In the genomic region with DNA sequence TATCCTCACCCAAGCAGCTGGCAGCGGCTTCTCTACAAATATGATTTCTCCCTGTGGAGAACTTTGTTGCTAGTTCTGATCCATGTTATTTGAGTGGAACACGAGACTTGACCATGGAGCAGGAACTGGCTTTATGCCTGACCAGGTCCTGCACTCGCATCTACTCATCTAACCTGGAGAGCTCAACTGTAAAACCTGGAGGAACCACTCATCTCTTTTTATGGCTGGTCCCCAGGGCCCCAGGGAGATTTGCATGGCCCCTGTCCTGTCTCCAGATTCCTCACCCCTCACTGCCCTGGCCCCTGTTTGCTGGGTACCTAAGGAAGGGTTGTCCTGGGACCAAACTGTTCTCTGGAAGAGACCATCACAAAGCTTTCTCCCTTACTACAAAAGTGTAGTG, we compare ENCODE assay signal across 19 cellular contexts. TPM values are rescaled to one million over a fixed set of nuclear protein-coding genes. Genes with fewer than 3 reads are reported as not detected.
DNase-seq lines count a peak whose midpoint lies in the region; ATAC-seq and TF ChIP-seq lines count a peak whose summit lies in the region.
"Had no signal": no experiment of that assay in that cellular context is flagged by ENCODE, and none has a peak within 500 bp of the region (broad histone marks: within the 10 kb centered on the region; RNA-seq: fewer than 3 reads in every experiment).

No MANE protein-coding gene starts in this region.

- peaks cover 56% of the 10 kb centered on the region for H3K79me2 ChIP-seq in osteoblast (ENCODE audit: insufficient read depth, low read length)
- H3K79me2 ChIP-seq in GM23248 (ENCODE audit: insufficient read depth) = peaks cover 86% of the 10 kb centered on the region

- no peak for TF ChIP-seq CTCF in activated B cell treated with CpG ODN at 0.5 μM for 24 hours (IDR thresholded peaks at IDR 0.05)
- no peak for TF ChIP-seq CTCF in osteoblast (IDR thresholded peaks at IDR 0.05; ENCODE audit: extremely low read depth, low read depth, low read length)

- ATAC-seq in GM18907 (IDR thresholded peaks at IDR 0.05; ENCODE audit: unreplicated experiment) = peak; percentile 38
- peak; percentile 30 for ATAC-seq in HG03103 (IDR thresholded peaks at IDR 0.05; ENCODE audit: low read depth, unreplicated experiment)
- ATAC-seq in activated B cell treated with CpG ODN at 0.5 μM for 24 hours (ENCODE audit: low read depth) = no peak
- ATAC-seq in HG02840 (IDR thresholded peaks at IDR 0.05; ENCODE audit: low FRiP score, unreplicated experiment) = no peak
- no peak for ATAC-seq in SK-N-SH treated with all-trans-retinoic acid at 6 μM for 48 hours
- ATAC-seq: HepG2 had no signal

- peaks cover 12% of the 10 kb centered on the region for H3K36me3 Mint-ChIP-seq in activated B cell treated with CpG ODN at 0.5 μM for 24 hours (ENCODE audit: low read depth)

- CTCF ChIA-PET in activated B cell treated with CpG ODN at 0.5 μM for 24 hours (lab: Charles Lee) = no interaction called here

- H3K4me2 ChIP-seq in osteoblast (ENCODE audit: insufficient read depth, low read length) (peak overlapping the region; percentile 82), GM23248 (ENCODE audit: unreplicated experiment) (no peak overlapping the region)

- no peaks in the 10 kb centered on the region for H3K9me2 ChIP-seq in GM23248 (ENCODE audit: insufficient read depth)

- H3K27me3 ChIP-seq in osteoblast (ENCODE audit: insufficient read depth, low read length) (no peaks in the 10 kb centered on the region), GM23248 (replicated peaks; ENCODE audit: insufficient read depth) (no peaks in the 10 kb centered on the region)
- H3K27me3 ChIP-seq: SJSA1, vagina had no signal

- H3K4me3 Mint-ChIP-seq in activated B cell treated with CpG ODN at 0.5 μM for 24 hours = peak overlapping the region; percentile 8

- peaks cover 33% of the 10 kb centered on the region for H3K4me1 Mint-ChIP-seq in activated B cell treated with CpG ODN at 0.5 μM for 24 hours

- no peaks in the 10 kb centered on the region for H3K9me3 ChIP-seq in osteoblast (ENCODE audit: low read depth, low read length)
- no peaks in the 10 kb centered on the region for H3K9me3 ChIP-seq in GM23248 (ENCODE audit: low read depth)
- H3K9me3 ChIP-seq: SJSA1, vagina had no signal

- H3K27ac Mint-ChIP-seq in activated B cell treated with CpG ODN at 0.5 μM for 24 hours = no peak overlapping the region
- H3K27ac Mint-ChIP-seq: activated CD8-positive, alpha-beta T cell treated with anti-CD3 and anti-CD28 coated beads, Interleukin-2, amount 10 ng/mL, durations not matched to agents 7 days and 5 days had no signal

- peaks cover 25% of the 10 kb centered on the region for H3K4me1 ChIP-seq in osteoblast (ENCODE audit: insufficient read depth, low read length)
- 0 out of 2 replicates have a peak, but pooled peaks cover 7% of the 10 kb centered on the region for H3K4me1 ChIP-seq in GM23248 (ENCODE audit: insufficient read depth)
- H3K4me1 ChIP-seq: SJSA1 had no signal

- 96% methylated on average over 3 of the region's 3 CpGs for whole genome bisulfite sequencing in GM23248 (ENCODE audit: low coverage in 1 of 2, low lambda C conversion rate in 2 of 2, missing lambda C conversion rate in 2 of 2), 2 experiments

- DNase-seq in activated B cell treated with CpG ODN at 0.5 μM for 24 hours (no peak), osteoblast (ENCODE audit: insufficient read length, low spot score, missing footprints) (no peak), GM23248 (no peak)
- DNase-seq in activated CD4-positive, alpha-beta T cell treated with anti-CD3 and anti-CD28 coated beads, Interleukin-2, amount 50 U/mL, for 4 hours = no peak
- DNase-seq: AML-193; cortex of kidney; NCI-H226; small intestine; stimulated activated naive CD4-positive, alpha-beta T cell treated with Interleukin-2 at 50 U/mL for 16 hours had no signal

- in situ Hi-C loops in GM23248 (cut with MboI) = loop anchor here (10.0 kb wide), 1 partner anchor 119 kb away; a partner anchor contains a TSS

- peaks cover 6% of the 10 kb centered on the region for H3K9me3 Mint-ChIP-seq in activated B cell treated with CpG ODN at 0.5 μM for 24 hours

- H3F3A ChIP-seq in GM23248 (ENCODE audit: insufficient read depth) = peaks cover 3% of the 10 kb centered on the region; the same call in 1 of the 2 replicates

- H3K27me3 Mint-ChIP-seq in activated B cell treated with CpG ODN at 0.5 μM for 24 hours = peaks cover 30% of the 10 kb centered on the region

- H2AFZ ChIP-seq in osteoblast (ENCODE audit: low read length) = no peak overlapping the region
- H2AFZ ChIP-seq in GM23248 = no peak overlapping the region
- H2AFZ ChIP-seq: parathyroid adenoma had no signal

- H3K4me3 ChIP-seq in osteoblast (ENCODE audit: insufficient read depth, low read length) (no peak overlapping the region), GM23248 (no peak overlapping the region)
- H3K4me3 ChIP-seq: SJSA1 had no signal

- intact Hi-C loops in activated B cell treated with CpG ODN at 0.5 μM for 24 hours (cut with micrococcal nuclease) = loop anchor here (2.0 kb wide), 1 partner anchor 15 kb away; no protein-coding TSS in a partner anchor

- H3K27ac ChIP-seq in osteoblast (ENCODE audit: low read depth, low read length) (no peak overlapping the region), GM23248 (no peak overlapping the region)
- H3K27ac ChIP-seq: parathyroid adenoma, SJSA1 had no signal

- H4K20me1 ChIP-seq in osteoblast (ENCODE audit: insufficient read depth, low read length) = peaks cover 13% of the 10 kb centered on the region
- peaks cover 5% of the 10 kb centered on the region; the same call in 1 of the 2 replicates for H4K20me1 ChIP-seq in GM23248 (ENCODE audit: insufficient read depth)

- POLR2A ChIA-PET in activated B cell treated with CpG ODN at 0.5 μM for 24 hours (lab: Charles Lee) = no interaction called here

- no peak overlapping the region for H3K9ac ChIP-seq in GM23248
- H3K9ac ChIP-seq: parathyroid adenoma had no signal

- H3K36me3 ChIP-seq in osteoblast (ENCODE audit: insufficient read depth, low read length) (no peaks in the 10 kb centered on the region), GM23248 (ENCODE audit: low read depth) (peaks cover 9% of the 10 kb centered on the region; the same call in 1 of the 2 replicates)
- H3K36me3 ChIP-seq: vagina had no signal

TF ChIP-seq in SK-N-SH treated with all-trans-retinoic acid at 6 μM for 48 hours, 23 proteins besides CTCF, POLR2A, EP300 and RAD21:
- TF ChIP-seq RARB (CRISPR knock-in tag; IDR thresholded peaks at IDR 0.05) (no peak), ZFP30 (CRISPR knock-in tag; IDR thresholded peaks at IDR 0.05) (no peak), ZNF70 (CRISPR knock-in tag; IDR thresholded peaks at IDR 0.05) (no peak), ARNTL (CRISPR knock-in tag; IDR thresholded peaks at IDR 0.05; ENCODE audit: borderline replicate concordance, low read depth) (no peak)
- TF ChIP-seq, protein P1, sequence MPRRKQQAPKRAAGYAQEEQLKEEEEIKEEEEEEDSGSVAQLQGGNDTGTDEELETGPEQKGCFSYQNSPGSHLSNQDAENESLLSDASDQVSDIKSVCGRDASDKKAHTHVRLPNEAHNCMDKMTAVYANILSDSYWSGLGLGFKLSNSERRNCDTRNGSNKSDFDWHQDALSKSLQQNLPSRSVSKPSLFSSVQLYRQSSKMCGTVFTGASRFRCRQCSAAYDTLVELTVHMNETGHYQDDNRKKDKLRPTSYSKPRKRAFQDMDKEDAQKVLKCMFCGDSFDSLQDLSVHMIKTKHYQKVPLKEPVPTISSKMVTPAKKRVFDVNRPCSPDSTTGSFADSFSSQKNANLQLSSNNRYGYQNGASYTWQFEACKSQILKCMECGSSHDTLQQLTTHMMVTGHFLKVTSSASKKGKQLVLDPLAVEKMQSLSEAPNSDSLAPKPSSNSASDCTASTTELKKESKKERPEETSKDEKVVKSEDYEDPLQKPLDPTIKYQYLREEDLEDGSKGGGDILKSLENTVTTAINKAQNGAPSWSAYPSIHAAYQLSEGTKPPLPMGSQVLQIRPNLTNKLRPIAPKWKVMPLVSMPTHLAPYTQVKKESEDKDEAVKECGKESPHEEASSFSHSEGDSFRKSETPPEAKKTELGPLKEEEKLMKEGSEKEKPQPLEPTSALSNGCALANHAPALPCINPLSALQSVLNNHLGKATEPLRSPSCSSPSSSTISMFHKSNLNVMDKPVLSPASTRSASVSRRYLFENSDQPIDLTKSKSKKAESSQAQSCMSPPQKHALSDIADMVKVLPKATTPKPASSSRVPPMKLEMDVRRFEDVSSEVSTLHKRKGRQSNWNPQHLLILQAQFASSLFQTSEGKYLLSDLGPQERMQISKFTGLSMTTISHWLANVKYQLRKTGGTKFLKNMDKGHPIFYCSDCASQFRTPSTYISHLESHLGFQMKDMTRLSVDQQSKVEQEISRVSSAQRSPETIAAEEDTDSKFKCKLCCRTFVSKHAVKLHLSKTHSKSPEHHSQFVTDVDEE (CRISPR knock-in tag; IDR thresholded peaks at IDR 0.05) = no peak

RNA-seq across cellular contexts. Expression of a gene that starts 16.0 kb away (rescaled TPM):
- total RNA-seq in activated B cell treated with CpG ODN at 0.5 μM for 24 hours (12.0 and 13.4 TPM in 2 replicates), osteoblast (57.2 and 77.1 TPM in 2 replicates)
- total RNA-seq in GM23248 (2014; rRNA removed; shearing (Covaris generic)) = 82.9 and 97.0 TPM in 2 replicates
- polyA plus RNA-seq in GM23248 (2016; fragmentation: Nextera tagmentation; extraction: Ambion mirVana) = 46.5 and 47.0 TPM in 2 replicates

RNA-seq across cellular contexts. Expression of a gene that starts 49.1 kb away (rescaled TPM):
- total RNA-seq in activated B cell treated with CpG ODN at 0.5 μM for 24 hours (not detected in 2 replicates), osteoblast (not detected in 2 replicates)
- total RNA-seq in GM23248 (2014; rRNA removed; shearing (Covaris generic)) = not detected in 2 replicates
- polyA plus RNA-seq in GM23248 (2016; fragmentation: Nextera tagmentation; extraction: Ambion mirVana) = not detected in 2 replicates
- total RNA-seq: activated CD8-positive, alpha-beta T cell treated with anti-CD3 and anti-CD28 coated beads, Interleukin-2, amount 10 ng/mL, durations not matched to agents 7 days and 5 days; kidney epithelial cell; vagina had no signal
- polyA plus RNA-seq: HepG2, small intestine had no signal

Comparison
In these comparisons a context has a peak if more than half of its experiments do, and no peak if none do; other contexts are left out.
1. ATAC-seq: peak in GM18907 (single experiment) and HG03103 (single experiment); none in activated B cell treated with CpG ODN at 0.5 μM for 24 hours (single experiment), HG02840 (single experiment) and SK-N-SH treated with all-trans-retinoic acid at 6 μM for 48 hours (single experiment).